Comparison of ENCODE assay signal across 18 cellular contexts in genomic region chr11:116262370-116262769, GRCh38.
DNase-seq lines count a peak whose midpoint lies in the region; ATAC-seq, FAIRE-seq and TF ChIP-seq lines count a peak whose summit lies in the region.
"Had no signal": no experiment of that assay in that cellular context is flagged by ENCODE, and none has a peak within 500 bp of the region (broad histone marks: within the 10 kb centered on the region; RNA-seq: fewer than 3 reads in every experiment).

No MANE protein-coding gene starts in this region.

- whole genome bisulfite sequencing in neuronal stem cell (ENCODE audit: extremely low coverage in 2 of 2, insufficient read length in 2 of 2, insufficient replicate concordance in 1 of 2), 2 donors: no CpG with 5 or more reads among the region's 1 CpG

- no peak overlapping the region for H3K27ac ChIP-seq in neuronal stem cell (replicated peaks; ENCODE audit: low read length)
- H3K27ac ChIP-seq: 22Rv1, A549, C4-2B had no signal

- H2BK12ac ChIP-seq in neuronal stem cell (ENCODE audit: low read length): no peak overlapping the region

- no peak overlapping the region for H3K4ac ChIP-seq in neuronal stem cell (ENCODE audit: low read length)

- H2BK5ac ChIP-seq in neuronal stem cell (ENCODE audit: low read length): no peak overlapping the region

- H4K91ac ChIP-seq in neuronal stem cell (ENCODE audit: low read depth, low read length, poor library complexity): no peak overlapping the region

- H3K4me2 ChIP-seq in neuronal stem cell (ENCODE audit: insufficient read depth, low read length, poor library complexity, severe bottlenecking): no peak overlapping the region
- H3K4me2 ChIP-seq: A549 had no signal

- H3K4me1 Mint-ChIP-seq in stimulated activated naive B cell treated with anti-CD40 and anti-IgM and Interleukin-4, amounts not matched to agents 10 μg/mL and 1 μg/mL and 100 μg/mL, for 72 hours: no peaks in the 10 kb centered on the region

- DNase-seq in NCI-H2171 treated with DMSO at 0.1 percent for 48 hours (lab: John Stamatoyannopoulos, UW) (peak; percentile 62), NCI-H2171 (lab: John Stamatoyannopoulos, UW) (no peak), NCI-H82 (lab: John Stamatoyannopoulos, UW) (peak; percentile 79), bronchial epithelial cell (ENCODE audit: low read depth) (no peak), neuronal stem cell (ENCODE audit: low spot score) (no peak), nucleus accumbens (lab: John Stamatoyannopoulos, UW) (no peak)
- DNase-seq in stimulated activated naive B cell treated with anti-CD40 and anti-IgM and Interleukin-4, amounts not matched to agents 10 μg/mL and 1 μg/mL and 100 μg/mL, for 72 hours: no peak
- DNase-seq: AML-193; Caco-2; CD4-positive, alpha-beta T cell; GDM1 had no signal

- H3K18ac ChIP-seq in neuronal stem cell (ENCODE audit: low read length): no peak overlapping the region

- no peak overlapping the region for H2AFZ ChIP-seq in neuronal stem cell (ENCODE audit: low read length)

- no peak for ATAC-seq in stimulated activated naive B cell treated with anti-CD40 and anti-IgM and Interleukin-4, amounts not matched to agents 10 μg/mL and 1 μg/mL and 100 μg/mL, for 72 hours (replicated peaks)
- ATAC-seq in GM18520 (IDR thresholded peaks at IDR 0.05; ENCODE audit: unreplicated experiment): no peak
- ATAC-seq: A549 had no signal

- no peaks in the 10 kb centered on the region for H3K36me3 Mint-ChIP-seq in stimulated activated naive B cell treated with anti-CD40 and anti-IgM and Interleukin-4, amounts not matched to agents 10 μg/mL and 1 μg/mL and 100 μg/mL, for 72 hours

- H3K4me3 Mint-ChIP-seq in stimulated activated naive B cell treated with anti-CD40 and anti-IgM and Interleukin-4, amounts not matched to agents 10 μg/mL and 1 μg/mL and 100 μg/mL, for 72 hours: no peak overlapping the region
- H3K4me3 Mint-ChIP-seq: CD4-positive, alpha-beta T cell had no signal

- no peak overlapping the region for H2BK120ac ChIP-seq in neuronal stem cell (ENCODE audit: low read depth, low read length)

- H3K14ac ChIP-seq in neuronal stem cell (ENCODE audit: low read length): no peak overlapping the region

- H3K4me3 ChIP-seq in bronchial epithelial cell (ENCODE audit: low read depth, low read length): no peak overlapping the region
- no peak overlapping the region for H3K4me3 ChIP-seq in neuronal stem cell (ENCODE audit: low read length in 2 of 2)
- H3K4me3 ChIP-seq: A549, HAP-1 had no signal

- no peak overlapping the region for H3K23ac ChIP-seq in neuronal stem cell (ENCODE audit: low read depth, low read length, poor library complexity)

- H3K36me3 ChIP-seq in bronchial epithelial cell (ENCODE audit: control insufficient read depth, insufficient read depth, low read length) (no peaks in the 10 kb centered on the region), neuronal stem cell (replicated peaks in 1 of 2; ENCODE audit: control insufficient read depth in 2 of 2, insufficient read depth in 2 of 2, low read length in 2 of 2) (no peaks in the 10 kb centered on the region)
- H3K36me3 ChIP-seq: HAP-1 had no signal

- no peak overlapping the region for H3K9ac ChIP-seq in neuronal stem cell (ENCODE audit: low read depth, low read length, poor library complexity)

- H3K4me1 ChIP-seq in neuronal stem cell (ENCODE audit: control insufficient read depth in 2 of 2, insufficient read depth in 1 of 2, low read depth in 1 of 2, low read length in 2 of 2): peaks cover 2 to 24% of the 10 kb centered on the region in 2 donors
- H3K4me1 ChIP-seq: A549, Caco-2, HAP-1 had no signal

- no peak overlapping the region for H4K8ac ChIP-seq in neuronal stem cell (ENCODE audit: low read depth, low read length)

- TF ChIP-seq CTCF in bronchial epithelial cell (IDR thresholded peaks at IDR 0.05; ENCODE audit: insufficient read depth, low read length, severe bottlenecking): no peak

- peak; percentile 7 for FAIRE-seq in bronchial epithelial cell (lab: Jason Lieb, UNC)
- FAIRE-seq: A549, D721Med, H1 had no signal

- H2AK5ac ChIP-seq in neuronal stem cell (ENCODE audit: low read depth, low read length): peak overlapping the region; percentile 67

- no peak overlapping the region for H3K27ac Mint-ChIP-seq in stimulated activated naive B cell treated with anti-CD40 and anti-IgM and Interleukin-4, amounts not matched to agents 10 μg/mL and 1 μg/mL and 100 μg/mL, for 72 hours
- H3K27ac Mint-ChIP-seq: CD4-positive, alpha-beta T cell had no signal

- H3K27me3 ChIP-seq in bronchial epithelial cell (ENCODE audit: control insufficient read depth, insufficient read depth, low read length) (no peaks in the 10 kb centered on the region), neuronal stem cell (ENCODE audit: control insufficient read depth in 3 of 3, insufficient read depth in 3 of 3, low read depth in 1 of 3, low read length in 3 of 3) (no peaks in the 10 kb centered on the region)

- H3K27me3 Mint-ChIP-seq in stimulated activated naive B cell treated with anti-CD40 and anti-IgM and Interleukin-4, amounts not matched to agents 10 μg/mL and 1 μg/mL and 100 μg/mL, for 72 hours: peaks cover 6 to 11% of the 10 kb centered on the region in 2 donors

- H3K79me1 ChIP-seq in neuronal stem cell (ENCODE audit: low read depth, low read length): no peaks in the 10 kb centered on the region

- no peak overlapping the region for H2BK15ac ChIP-seq in neuronal stem cell (ENCODE audit: low read length)

- H3K9me3 Mint-ChIP-seq in stimulated activated naive B cell treated with anti-CD40 and anti-IgM and Interleukin-4, amounts not matched to agents 10 μg/mL and 1 μg/mL and 100 μg/mL, for 72 hours: peaks cover 0 to 4% of the 10 kb centered on the region in 2 donors
- H3K9me3 Mint-ChIP-seq: CD4-positive, alpha-beta T cell had no signal

- H3K9me3 ChIP-seq in neuronal stem cell (replicated peaks in 1 of 2; ENCODE audit: control insufficient read depth in 2 of 2, insufficient read depth in 1 of 2, low read depth in 1 of 2, low read length in 2 of 2): peaks cover 0 to 2% of the 10 kb centered on the region in 2 donors
- H3K9me3 ChIP-seq: A549, Caco-2, HAP-1 had no signal

Comparison
In these comparisons a context has a peak if more than half of its experiments do, and no peak if none do; other contexts are left out.
1. DNase-seq: peak in NCI-H2171 treated with DMSO at 0.1 percent for 48 hours (single experiment) and NCI-H82 (single experiment); none in NCI-H2171 (single experiment), bronchial epithelial cell (single experiment), neuronal stem cell (single experiment), stimulated activated naive B cell treated with anti-CD40 and anti-IgM and Interleukin-4, amounts not matched to agents 10 μg/mL and 1 μg/mL and 100 μg/mL, for 72 hours (single experiment) and nucleus accumbens (0 of 56).